Comparison of ENCODE assay signal across 10 cellular contexts in the genomic region with DNA sequence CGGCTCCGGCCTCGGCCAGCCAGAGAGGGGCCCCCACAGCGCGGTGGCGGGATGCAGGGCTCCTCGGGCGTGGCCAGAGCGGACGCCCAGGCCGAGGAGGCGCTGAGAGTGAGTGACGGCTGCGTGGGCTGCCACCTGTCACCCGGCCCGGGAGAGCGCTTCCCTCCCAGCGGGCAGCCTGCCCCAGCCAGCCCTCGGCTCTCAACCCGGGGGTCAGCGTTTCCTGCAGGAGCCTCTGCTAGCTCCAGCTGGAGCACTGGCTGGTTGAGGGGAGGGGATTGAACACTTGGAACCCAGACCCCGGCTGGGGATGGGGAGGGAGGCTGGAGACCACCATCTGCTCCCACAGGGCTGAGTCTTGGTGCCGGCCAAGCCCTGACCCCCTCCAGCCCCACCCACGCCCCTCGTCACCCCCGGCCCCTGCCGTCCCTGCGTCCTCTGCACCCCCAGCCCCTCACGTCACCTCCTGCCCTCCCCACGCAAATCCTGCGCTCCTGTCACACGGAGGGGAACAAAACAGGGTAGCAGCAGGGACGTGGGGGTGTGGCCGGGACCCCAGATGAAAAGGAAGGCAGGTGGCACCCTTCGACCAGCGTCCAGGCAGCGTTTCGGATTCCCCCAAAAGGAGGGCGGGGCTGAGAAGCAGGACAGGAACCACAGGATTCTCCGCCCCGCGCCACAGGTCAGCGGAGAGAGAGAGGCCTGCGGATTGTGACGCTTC.
DNase-seq lines count a peak whose midpoint lies in the region; ATAC-seq and TF ChIP-seq lines count a peak whose summit lies in the region.
"Had no signal": no experiment of that assay in that cellular context is flagged by ENCODE, and none has a peak within 500 bp of the region (broad histone marks: within the 10 kb centered on the region; RNA-seq: fewer than 3 reads in every experiment).

No MANE protein-coding gene starts in this region.

- CTCF ChIA-PET in activated CD4-positive, alpha-beta memory T cell treated with anti-CD3 and anti-CD28 coated beads for 36 hours (lab: Charles Lee) = interaction anchor here (0.7 kb wide), 1 partner anchor 31 kb away, joined by 3 read pairs; no protein-coding TSS in a partner anchor

- H3K36me3 Mint-ChIP-seq in GM23338 (ENCODE audit: low read depth) = peaks cover 4% of the 10 kb centered on the region; the same call in 2 of the 3 replicates
- peaks cover 2% of the 10 kb centered on the region for H3K36me3 Mint-ChIP-seq in activated CD4-positive, alpha-beta memory T cell treated with anti-CD3 and anti-CD28 coated beads for 36 hours

- H3K27ac ChIP-seq in GM23338 (ENCODE audit: low read depth) = no peak overlapping the region
- H3K27ac ChIP-seq: neutrophil, SK-N-MC had no signal

- H3K4me1 Mint-ChIP-seq in GM23338 = peaks cover 13% of the 10 kb centered on the region
- H3K4me1 Mint-ChIP-seq in activated CD4-positive, alpha-beta memory T cell treated with anti-CD3 and anti-CD28 coated beads for 36 hours (ENCODE audit: low read depth) = peaks cover 25% of the 10 kb centered on the region

- H3F3A ChIP-seq in GM23338 (replicated peaks; ENCODE audit: low read depth) = no peaks in the 10 kb centered on the region

- DNase-seq in GM23338 (ENCODE audit: low spot score) = no peak
- peak; percentile 43 for DNase-seq in activated CD4-positive, alpha-beta memory T cell treated with anti-CD3 and anti-CD28 coated beads for 36 hours
- DNase-seq in left ventricle myocardium superior = peak; percentile 41
- DNase-seq in stimulated activated CD4-positive, alpha-beta T cell treated with anti-CD3 and anti-CD28 coated beads, Interleukin-2, amount 100 ng/mL, for 24 hours = peak; percentile 29 to 57
- DNase-seq in NOMO-1 treated with dmso at 0.1 percent for 144 hours (lab: John Stamatoyannopoulos, UW; ENCODE audit: unreplicated experiment) = no peak
- no peak for DNase-seq in DMS153 (lab: John Stamatoyannopoulos, UW)
- DNase-seq in NCI-H1417 (lab: John Stamatoyannopoulos, UW) = no peak
- DNase-seq in AG08396 (ENCODE audit: low spot score) = no peak

- no peaks in the 10 kb centered on the region for H3K27me3 ChIP-seq in GM23338 (ENCODE audit: insufficient read depth)

- H3K79me2 ChIP-seq in GM23338 (replicated peaks; ENCODE audit: insufficient read depth) = no peaks in the 10 kb centered on the region

- POLR2A ChIA-PET in activated CD4-positive, alpha-beta memory T cell treated with anti-CD3 and anti-CD28 coated beads for 36 hours (lab: Charles Lee) = no interaction called here

- no peak overlapping the region for H3K4me3 ChIP-seq in GM23338

- no peaks in the 10 kb centered on the region for H4K20me1 ChIP-seq in GM23338 (replicated peaks; ENCODE audit: insufficient read depth)

- TF ChIP-seq CTCF in GM23338 (conservative IDR thresholded peaks at IDR 0.05; ENCODE audit: low read depth in 2 of 2) = no peak

- no peaks in the 10 kb centered on the region for H3K9me2 ChIP-seq in GM23338 (ENCODE audit: insufficient read depth)

- H2AFZ ChIP-seq in GM23338 = no peak overlapping the region

- peaks cover 49% of the 10 kb centered on the region for H3K27me3 Mint-ChIP-seq in GM23338 (ENCODE audit: insufficient read depth, low read depth, poor library complexity)
- H3K27me3 Mint-ChIP-seq in activated CD4-positive, alpha-beta memory T cell treated with anti-CD3 and anti-CD28 coated beads for 36 hours = peaks cover 23% of the 10 kb centered on the region

- H3K4me1 ChIP-seq in GM23338 (ENCODE audit: insufficient read depth) = no peaks in the 10 kb centered on the region

- no peaks in the 10 kb centered on the region; the same call in 1 of the 2 replicates for H3K36me3 ChIP-seq in GM23338 (ENCODE audit: insufficient read depth)
- H3K36me3 ChIP-seq: neutrophil had no signal

- H3K27ac Mint-ChIP-seq in GM23338 = no peak overlapping the region
- no peak overlapping the region for H3K27ac Mint-ChIP-seq in activated CD4-positive, alpha-beta memory T cell treated with anti-CD3 and anti-CD28 coated beads for 36 hours

- no peak overlapping the region for H3K4me2 ChIP-seq in GM23338

- peak overlapping the region; percentile 70 for H3K4me3 Mint-ChIP-seq in GM23338
- H3K4me3 Mint-ChIP-seq in activated CD4-positive, alpha-beta memory T cell treated with anti-CD3 and anti-CD28 coated beads for 36 hours = peak overlapping the region; percentile 53

- intact Hi-C loops in activated CD4-positive, alpha-beta memory T cell treated with anti-CD3 and anti-CD28 coated beads for 36 hours (cut with micrococcal nuclease) = no loop called here
- intact Hi-C loops in left ventricle myocardium superior (cut with micrococcal nuclease) = no loop called here

- peak; percentile 81 for ATAC-seq in GM23338
- ATAC-seq in left ventricle myocardium superior = peak; percentile 24

- H3K9me3 Mint-ChIP-seq in GM23338 = peaks cover 8% of the 10 kb centered on the region
- H3K9me3 Mint-ChIP-seq in activated CD4-positive, alpha-beta memory T cell treated with anti-CD3 and anti-CD28 coated beads for 36 hours = peaks cover 3% of the 10 kb centered on the region

TF ChIP-seq in GM23338, 12 proteins besides CTCF, POLR2A, EP300 and RAD21 (continues in another document):
- no peak for TF ChIP-seq EZH2phosphoT487 (IDR thresholded peaks at IDR 0.05; ENCODE audit: unreplicated experiment)
- no peak for TF ChIP-seq ZNF114 (CRISPR knock-in tag; IDR thresholded peaks at IDR 0.05)
- TF ChIP-seq, protein P1, sequence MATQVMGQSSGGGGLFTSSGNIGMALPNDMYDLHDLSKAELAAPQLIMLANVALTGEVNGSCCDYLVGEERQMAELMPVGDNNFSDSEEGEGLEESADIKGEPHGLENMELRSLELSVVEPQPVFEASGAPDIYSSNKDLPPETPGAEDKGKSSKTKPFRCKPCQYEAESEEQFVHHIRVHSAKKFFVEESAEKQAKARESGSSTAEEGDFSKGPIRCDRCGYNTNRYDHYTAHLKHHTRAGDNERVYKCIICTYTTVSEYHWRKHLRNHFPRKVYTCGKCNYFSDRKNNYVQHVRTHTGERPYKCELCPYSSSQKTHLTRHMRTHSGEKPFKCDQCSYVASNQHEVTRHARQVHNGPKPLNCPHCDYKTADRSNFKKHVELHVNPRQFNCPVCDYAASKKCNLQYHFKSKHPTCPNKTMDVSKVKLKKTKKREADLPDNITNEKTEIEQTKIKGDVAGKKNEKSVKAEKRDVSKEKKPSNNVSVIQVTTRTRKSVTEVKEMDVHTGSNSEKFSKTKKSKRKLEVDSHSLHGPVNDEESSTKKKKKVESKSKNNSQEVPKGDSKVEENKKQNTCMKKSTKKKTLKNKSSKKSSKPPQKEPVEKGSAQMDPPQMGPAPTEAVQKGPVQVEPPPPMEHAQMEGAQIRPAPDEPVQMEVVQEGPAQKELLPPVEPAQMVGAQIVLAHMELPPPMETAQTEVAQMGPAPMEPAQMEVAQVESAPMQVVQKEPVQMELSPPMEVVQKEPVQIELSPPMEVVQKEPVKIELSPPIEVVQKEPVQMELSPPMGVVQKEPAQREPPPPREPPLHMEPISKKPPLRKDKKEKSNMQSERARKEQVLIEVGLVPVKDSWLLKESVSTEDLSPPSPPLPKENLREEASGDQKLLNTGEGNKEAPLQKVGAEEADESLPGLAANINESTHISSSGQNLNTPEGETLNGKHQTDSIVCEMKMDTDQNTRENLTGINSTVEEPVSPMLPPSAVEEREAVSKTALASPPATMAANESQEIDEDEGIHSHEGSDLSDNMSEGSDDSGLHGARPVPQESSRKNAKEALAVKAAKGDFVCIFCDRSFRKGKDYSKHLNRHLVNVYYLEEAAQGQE (IDR thresholded peaks at IDR 0.05; ENCODE audit: unreplicated experiment) = no peak
- no peak for TF ChIP-seq ETS1 (IDR thresholded peaks at IDR 0.05)
- TF ChIP-seq POLR2AphosphoS5 (IDR thresholded peaks at IDR 0.05; ENCODE audit: low read depth) = no peak
- no peak for TF ChIP-seq EZH2 (IDR thresholded peaks at IDR 0.05; ENCODE audit: low read depth, unreplicated experiment)
- TF ChIP-seq ZNF331 (CRISPR knock-in tag; IDR thresholded peaks at IDR 0.05; ENCODE audit: low read depth) = no peak
- no peak for TF ChIP-seq NANOG (IDR thresholded peaks at IDR 0.05; ENCODE audit: borderline replicate concordance)
- no peak for TF ChIP-seq JUNB (IDR thresholded peaks at IDR 0.05; ENCODE audit: unreplicated experiment)

Comparison
In these comparisons a context has a peak if more than half of its experiments do, and no peak if none do; other contexts are left out.
1. DNase-seq: peak in activated CD4-positive, alpha-beta memory T cell treated with anti-CD3 and anti-CD28 coated beads for 36 hours (single experiment), left ventricle myocardium superior (single experiment) and stimulated activated CD4-positive, alpha-beta T cell treated with anti-CD3 and anti-CD28 coated beads, Interleukin-2, amount 100 ng/mL, for 24 hours (2 of 2); none in GM23338 (single experiment), NOMO-1 treated with dmso at 0.1 percent for 144 hours (single experiment), DMS153 (single experiment), NCI-H1417 (0 of 3) and AG08396 (single experiment).